In the genomic region with DNA sequence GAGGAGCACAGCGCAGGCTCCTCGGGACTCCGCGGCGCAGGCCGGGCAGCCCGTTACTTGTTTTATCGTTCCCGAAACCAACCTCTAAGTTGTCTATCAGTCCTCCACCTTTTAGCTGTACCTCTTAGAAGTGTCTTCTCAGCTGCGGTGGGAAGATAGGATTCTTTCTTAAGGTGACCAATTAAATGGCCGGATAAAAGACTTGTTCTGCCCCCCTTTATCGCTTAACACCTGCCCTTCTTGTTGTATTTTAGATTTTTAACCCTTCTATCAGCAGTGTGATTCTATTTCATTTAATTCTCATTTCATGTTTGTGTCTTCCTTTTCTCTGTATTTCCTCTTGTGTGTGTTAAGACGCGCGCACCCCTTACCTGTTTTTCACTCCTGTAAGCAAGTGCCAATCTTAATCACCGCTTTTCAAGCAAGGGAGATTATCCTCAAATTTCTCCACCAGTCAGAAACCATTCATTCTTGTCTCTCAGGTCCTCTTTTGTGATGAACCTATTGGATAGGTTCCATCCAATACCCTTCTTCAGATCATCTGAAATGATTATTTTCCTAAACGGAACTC, we compare ENCODE assay signal across 8 cellular contexts. TPM values are rescaled to one million over a fixed set of nuclear protein-coding genes. Genes with fewer than 3 reads are reported as not detected.
A peak's percentile ranks its signal among the peaks of the same experiment; 100 is the strongest.
DNase-seq lines count a peak whose midpoint lies in the region; ATAC-seq lines count a peak whose summit lies in the region.

No MANE protein-coding gene starts in this region.

- ATAC-seq in GM19328 (IDR thresholded peaks at IDR 0.05; ENCODE audit: unreplicated experiment) = peak; percentile 44
- peak; percentile 28 for ATAC-seq in HG03558 (IDR thresholded peaks at IDR 0.05; ENCODE audit: extremely low read depth, unreplicated experiment)

- no peaks in the 10 kb centered on the region for H3K9me3 Mint-ChIP-seq in CD8-positive, alpha-beta memory T cell
- no peaks in the 10 kb centered on the region for H3K9me3 Mint-ChIP-seq in activated T-helper 2 cell treated with anti-CD3 and anti-CD28 coated beads, Interferon-gamma antibody, Interleukin-2, Interleukin-4, amounts not matched to agents 10 μg/mL and 5 μg/mL and 100 μg/mL, durations not matched to agents 14 hours and 24 hours and 36 hours

- H3K9ac ChIP-seq in iPS-20b (ENCODE audit: low read depth, low read length) = peak overlapping the region; percentile 80; the same call in 1 of the 2 replicates

- peaks cover 42 to 66% (median 62%) of the 10 kb centered on the region in 3 donors for H3K4me1 Mint-ChIP-seq in CD8-positive, alpha-beta memory T cell
- peaks cover 45% of the 10 kb centered on the region for H3K4me1 Mint-ChIP-seq in activated T-helper 2 cell treated with anti-CD3 and anti-CD28 coated beads, Interferon-gamma antibody, Interleukin-2, Interleukin-4, amounts not matched to agents 10 μg/mL and 5 μg/mL and 100 μg/mL, durations not matched to agents 14 hours and 24 hours and 36 hours (ENCODE audit: low read depth)

- CTCF ChIA-PET in CD8-positive, alpha-beta memory T cell (lab: Charles Lee) = interaction anchor here (0.7 to 1.7 kb wide), 6 partner anchors 11 to 576 kb away, joined by 3 to 12 read pairs (median 3); partner anchors contain the start of genes NFKB1 and UBE2D3

- peak overlapping the region; percentile 94 for H3K27ac ChIP-seq in CD8-positive, alpha-beta memory T cell (ENCODE audit: low read depth, low read length)
- H3K27ac ChIP-seq in iPS-20b (ENCODE audit: low read length) (no peak overlapping the region), substantia nigra (ENCODE audit: low read depth, low read length, poor library complexity, severe bottlenecking) (peak overlapping the region; percentile 69)

- peak overlapping the region; percentile 89 to 99 (median 96) for H3K27ac Mint-ChIP-seq in CD8-positive, alpha-beta memory T cell
- H3K27ac Mint-ChIP-seq in activated T-helper 2 cell treated with anti-CD3 and anti-CD28 coated beads, Interferon-gamma antibody, Interleukin-2, Interleukin-4, amounts not matched to agents 10 μg/mL and 5 μg/mL and 100 μg/mL, durations not matched to agents 14 hours and 24 hours and 36 hours = peak overlapping the region; percentile 98

- DNase-seq in CD8-positive, alpha-beta memory T cell = no peak
- DNase-seq in activated T-helper 2 cell treated with anti-CD3 and anti-CD28 coated beads, Interferon-gamma antibody, Interleukin-2, Interleukin-4, amounts not matched to agents 10 μg/mL and 5 μg/mL and 100 μg/mL, durations not matched to agents 14 hours and 24 hours and 36 hours (ENCODE audit: low spot score) = no peak
- no peak for DNase-seq in substantia nigra (lab: John Stamatoyannopoulos, UW)
- DNase-seq in stimulated activated CD8-positive, alpha-beta memory T cell treated with anti-CD3 and anti-CD28 coated beads, Interleukin-4, amount 100 ng/mL, for 48 hours = no peak
- no peak for DNase-seq in HK-2 (ENCODE audit: unreplicated experiment)

- intact Hi-C loops in activated T-helper 2 cell treated with anti-CD3 and anti-CD28 coated beads, Interferon-gamma antibody, Interleukin-2, Interleukin-4, amounts not matched to agents 10 μg/mL and 5 μg/mL and 100 μg/mL, durations not matched to agents 14 hours and 24 hours and 36 hours (cut with micrococcal nuclease) = loop anchor here (1.0 to 5.0 kb wide), 6 partner anchors 22 to 732 kb away; partner anchors contain the start of genes BDH2, CISD2, SLC39A8 and SLC9B1

- H3K36me3 ChIP-seq in CD8-positive, alpha-beta memory T cell (ENCODE audit: insufficient read depth, low read length) = no peaks in the 10 kb centered on the region
- H3K36me3 ChIP-seq in iPS-20b (ENCODE audit: insufficient read depth, low read depth, low read length) = peaks cover 10% of the 10 kb centered on the region

- H3K4me1 ChIP-seq in CD8-positive, alpha-beta memory T cell (ENCODE audit: insufficient read depth, low read length) = peaks cover 26% of the 10 kb centered on the region
- no peaks in the 10 kb centered on the region for H3K4me1 ChIP-seq in iPS-20b (ENCODE audit: insufficient read depth, low read length)

- H3K9me3 ChIP-seq in CD8-positive, alpha-beta memory T cell (ENCODE audit: low read length) = no peaks in the 10 kb centered on the region
- no peaks in the 10 kb centered on the region for H3K9me3 ChIP-seq in iPS-20b (ENCODE audit: insufficient read depth, low read depth, low read length)

- peak overlapping the region; percentile 87 to 99 (median 94) for H3K4me3 Mint-ChIP-seq in CD8-positive, alpha-beta memory T cell
- peak overlapping the region; percentile 90 for H3K4me3 Mint-ChIP-seq in activated T-helper 2 cell treated with anti-CD3 and anti-CD28 coated beads, Interferon-gamma antibody, Interleukin-2, Interleukin-4, amounts not matched to agents 10 μg/mL and 5 μg/mL and 100 μg/mL, durations not matched to agents 14 hours and 24 hours and 36 hours (ENCODE audit: low read depth)

- POLR2A ChIA-PET in CD8-positive, alpha-beta memory T cell (lab: Charles Lee) = interaction anchor here (0.8 to 1.4 kb wide), 4 partner anchors 57 to 732 kb away, joined by 3 to 5 read pairs (median 4); partner anchors contain the start of genes SLC39A8, SLC9B1 and UBE2D3

- no peaks in the 10 kb centered on the region for H3K27me3 ChIP-seq in CD8-positive, alpha-beta memory T cell (ENCODE audit: insufficient read depth, low read length, poor library complexity, severe bottlenecking)
- H3K27me3 ChIP-seq in iPS-20b (ENCODE audit: insufficient read depth, low read length) = peaks cover 36% of the 10 kb centered on the region

- no peaks in the 10 kb centered on the region for H3K27me3 Mint-ChIP-seq in CD8-positive, alpha-beta memory T cell
- no peaks in the 10 kb centered on the region for H3K27me3 Mint-ChIP-seq in activated T-helper 2 cell treated with anti-CD3 and anti-CD28 coated beads, Interferon-gamma antibody, Interleukin-2, Interleukin-4, amounts not matched to agents 10 μg/mL and 5 μg/mL and 100 μg/mL, durations not matched to agents 14 hours and 24 hours and 36 hours (ENCODE audit: low read depth)

- H3K36me3 Mint-ChIP-seq in CD8-positive, alpha-beta memory T cell = peaks cover 4 to 22% (median 7%) of the 10 kb centered on the region in 3 donors
- peaks cover 42% of the 10 kb centered on the region for H3K36me3 Mint-ChIP-seq in activated T-helper 2 cell treated with anti-CD3 and anti-CD28 coated beads, Interferon-gamma antibody, Interleukin-2, Interleukin-4, amounts not matched to agents 10 μg/mL and 5 μg/mL and 100 μg/mL, durations not matched to agents 14 hours and 24 hours and 36 hours (ENCODE audit: low read depth)

- H3K4me3 ChIP-seq in CD8-positive, alpha-beta memory T cell (ENCODE audit: low read length) = peak overlapping the region; percentile 49
- peak overlapping the region; percentile 79 for H3K4me3 ChIP-seq in iPS-20b (ENCODE audit: low read length)

RNA-seq across cellular contexts. Expression of gene SLC9B2, which starts 0.3 kb away (rescaled TPM):
- total RNA-seq in CD8-positive, alpha-beta memory T cell = 10 to 100 TPM; 35.8 to 37.0 TPM
- 19.1 TPM for polyA plus RNA-seq in CD8-positive, alpha-beta memory T cell
- 34.6 and 37.9 TPM in 2 replicates for total RNA-seq in activated T-helper 2 cell treated with anti-CD3 and anti-CD28 coated beads, Interferon-gamma antibody, Interleukin-2, Interleukin-4, amounts not matched to agents 10 μg/mL and 5 μg/mL and 100 μg/mL, durations not matched to agents 14 hours and 24 hours and 36 hours

RNA-seq across cellular contexts. Expression of gene BDH2, which starts 22.8 kb away (rescaled TPM):
- 10 to 100 TPM; 10.9 to 11.4 TPM for total RNA-seq in CD8-positive, alpha-beta memory T cell
- 29.2 TPM for polyA plus RNA-seq in CD8-positive, alpha-beta memory T cell
- 16.0 and 16.3 TPM in 2 replicates for total RNA-seq in activated T-helper 2 cell treated with anti-CD3 and anti-CD28 coated beads, Interferon-gamma antibody, Interleukin-2, Interleukin-4, amounts not matched to agents 10 μg/mL and 5 μg/mL and 100 μg/mL, durations not matched to agents 14 hours and 24 hours and 36 hours

RNA-seq across cellular contexts. Expression of gene SLC9B1, which starts 57.4 kb away (rescaled TPM):
- total RNA-seq in CD8-positive, alpha-beta memory T cell = 1 to 10 TPM; 1.2 to 1.7 TPM
- 1.2 TPM for polyA plus RNA-seq in CD8-positive, alpha-beta memory T cell
- total RNA-seq in activated T-helper 2 cell treated with anti-CD3 and anti-CD28 coated beads, Interferon-gamma antibody, Interleukin-2, Interleukin-4, amounts not matched to agents 10 μg/mL and 5 μg/mL and 100 μg/mL, durations not matched to agents 14 hours and 24 hours and 36 hours = 0.28 and 0.57 TPM in 2 replicates
